8 cellular contexts compared by ENCODE assay signal in genomic region chr1:205791568-205792180, GRCh38. TPM values are rescaled to one million over a fixed set of nuclear protein-coding genes. Genes with fewer than 3 reads are reported as not detected.
DNase-seq lines count a peak whose midpoint lies in the region; ATAC-seq and TF ChIP-seq lines count a peak whose summit lies in the region.

No MANE protein-coding gene starts in this region.

- peaks cover 13 to 27% of the 10 kb centered on the region in 2 donors for H3K36me3 ChIP-seq in body of pancreas (replicated peaks in 1 of 2; ENCODE audit: insufficient read depth in 1 of 2, low read depth in 2 of 2)

- no peak overlapping the region for H3K4me3 Mint-ChIP-seq in T-cell

- H3K9me3 ChIP-seq in body of pancreas, result no peaks in the 10 kb centered on the region

- no peaks in the 10 kb centered on the region for H3K4me1 Mint-ChIP-seq in T-cell

- H3K27ac ChIP-seq in body of pancreas, result no peak overlapping the region

- TF ChIP-seq POLR2A in body of pancreas (IDR thresholded peaks at IDR 0.05), result no peak

- no peak overlapping the region for H3K27ac Mint-ChIP-seq in T-cell

- no peaks in the 10 kb centered on the region for H3K27me3 ChIP-seq in body of pancreas

- peak; percentile 59 for ATAC-seq in GM19463 (IDR thresholded peaks at IDR 0.05; ENCODE audit: unreplicated experiment)
- ATAC-seq in T-cell (replicated peaks in 1 of 4), result peak; percentile 82 to 91 (median 90)
- ATAC-seq in body of pancreas, result peak; percentile 86
- no peak for ATAC-seq in GM18519 (IDR thresholded peaks at IDR 0.05; ENCODE audit: low FRiP score, unreplicated experiment)

- WGBS in body of pancreas, 2 donors, result 65 to 69% methylated on average over 5 of the region's 5 CpGs

- DNase-seq in C1 segment of cervical spinal cord (lab: John Stamatoyannopoulos, UW) (peak in 11 of 14 donors; percentile 19 to 65 (median 53)), MV-4-11 (lab: John Stamatoyannopoulos, UW) (peak; percentile 72), T-cell (peak in 33 of 34 experiments; percentile 20 to 65 (median 49)), body of pancreas (peak; percentile 69 to 79 (median 76)), inferior parietal cortex (ENCODE audit: extremely low spot score) (peak; percentile 85)
- peak; percentile 44 for DNase-seq in stimulated activated CD4-positive, alpha-beta T cell treated with anti-CD3 and anti-CD28 coated beads, Interleukin-2, amount 100 ng/mL, for 4 hours (ENCODE audit: low read depth)

- POLR2A ChIA-PET in T-cell (lab: Charles Lee), result no interaction called here

- peaks cover 38% of the 10 kb centered on the region for H3K36me3 Mint-ChIP-seq in T-cell

- H3K4me3 ChIP-seq in body of pancreas, result no peak overlapping the region

- TF ChIP-seq CTCF in body of pancreas (IDR thresholded peaks at IDR 0.05), result peak; percentile 62 to 89 (median 85)

- intact Hi-C loops in body of pancreas (cut with DNase I), result loop anchor here (5.0 kb wide), 1 partner anchor 186 kb away; no protein-coding TSS in a partner anchor

- H3K27me3 Mint-ChIP-seq in T-cell, result no peaks in the 10 kb centered on the region

- H3K4me1 ChIP-seq in body of pancreas, result no peaks in the 10 kb centered on the region

- CTCF ChIA-PET in T-cell (lab: Charles Lee), result interaction anchor here (0.6 to 4.7 kb wide), 12 partner anchors 20 to 843 kb away, joined by 3 to 63 read pairs (median 3); no protein-coding TSS in a partner anchor

- no peaks in the 10 kb centered on the region for H3K9me3 Mint-ChIP-seq in T-cell

RNA-seq across cellular contexts. Expression of gene RAB29, which starts 16.4 kb away (rescaled TPM):
- 10 to 100 TPM; 32.5 to 64.6 (median 46.8) TPM for total RNA-seq in T-cell
- total RNA-seq in body of pancreas, result 10 to 100 TPM in 1 of 2 donors, 1 to 10 TPM in 1; 7.6 to 11.2 TPM

RNA-seq across cellular contexts. Expression of gene SLC41A1, which starts 21.3 kb away (rescaled TPM):
- total RNA-seq in T-cell (10 to 100 TPM; 23.5 to 31.3 (median 27.4) TPM), body of pancreas (10 to 100 TPM; 36.9 to 41.8 TPM)

RNA-seq across cellular contexts. Expression of gene NUCKS1, which starts 41.7 kb away (rescaled TPM):
- total RNA-seq in T-cell, result 100 to 1,000 TPM in 1 of 5 donors, 10 to 100 TPM in 4; 84.0 to 101 (median 94.6) TPM
- 10 to 100 TPM; 37.6 to 39.2 TPM for total RNA-seq in body of pancreas

RNA-seq across cellular contexts. Expression of gene PM20D1, which starts 58.3 kb away (rescaled TPM):
- total RNA-seq in T-cell, result 1 to 10 TPM in 4 of 5 donors, under 1 TPM in 1; 0.93 to 2.3 (median 1.3) TPM
- total RNA-seq in body of pancreas, result 100 to 1,000 TPM in 1 of 2 donors, 10 to 100 TPM in 1; 13.0 to 103 TPM
